ENCODE assay signal across 8 cellular contexts in the genomic region with DNA sequence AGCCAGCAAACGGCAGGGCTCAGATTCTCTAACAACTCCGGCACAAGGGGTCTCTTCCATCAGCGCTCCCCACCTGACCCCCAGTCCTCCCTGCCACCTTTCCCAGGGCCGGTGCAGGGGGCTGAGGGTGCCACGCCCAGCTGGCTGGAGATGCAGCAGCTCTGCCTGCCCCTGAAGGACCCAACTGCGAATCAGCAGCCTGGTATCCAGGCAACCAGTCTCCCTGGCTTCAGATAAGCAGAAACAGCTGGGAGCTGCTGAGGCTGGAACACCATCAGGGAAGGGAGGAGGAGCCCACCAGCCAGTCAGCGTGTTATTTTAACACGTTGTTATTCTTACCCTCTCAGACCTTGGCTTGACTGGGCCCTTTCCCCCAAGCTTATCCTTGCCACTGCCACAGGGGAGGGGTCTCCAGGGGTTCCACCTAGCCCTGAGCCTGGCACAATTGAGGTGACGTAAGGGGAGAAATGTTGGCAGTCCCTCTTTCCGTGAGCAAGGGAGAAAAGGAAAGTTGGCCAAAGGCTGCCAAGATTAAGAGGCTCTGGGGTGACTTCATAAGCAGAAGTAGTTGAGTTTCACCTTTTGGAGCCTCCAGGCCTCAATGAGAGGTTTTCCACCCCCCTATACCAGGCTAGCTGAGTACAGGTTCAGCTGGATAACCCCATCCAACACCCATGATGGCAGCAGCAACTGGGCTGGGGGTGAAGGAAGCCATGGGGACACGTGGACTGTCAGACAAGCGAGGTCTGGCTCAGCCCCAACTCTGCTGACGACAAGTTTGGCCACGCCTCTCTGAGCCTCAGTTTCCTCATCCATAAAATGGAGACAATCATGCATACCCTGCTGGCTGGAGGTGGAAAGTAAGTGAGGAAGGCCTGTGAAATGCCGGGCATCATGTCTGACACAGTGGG.
DNase-seq lines count a peak whose midpoint lies in the region; ATAC-seq and TF ChIP-seq lines count a peak whose summit lies in the region.

No MANE protein-coding gene starts in this region.

- peak overlapping the region; percentile 98 for H3K27ac Mint-ChIP-seq in osteocyte (ENCODE audit: unreplicated experiment)
- no peak overlapping the region for H3K27ac Mint-ChIP-seq in activated T-cell treated with anti-CD3 and anti-CD28 coated beads, Interleukin-2, amount 50 U/mL, for 24 hours

- DNase-seq in EH (ENCODE audit: low read depth): peak; percentile 89
- DNase-seq in NCI-H510A (lab: John Stamatoyannopoulos, UW): peak; percentile 79
- peak; percentile 91 for DNase-seq in osteocyte (ENCODE audit: extremely low spot score, unreplicated experiment)
- no peak for DNase-seq in NCI-H1048 (lab: John Stamatoyannopoulos, UW)
- DNase-seq in activated T-cell treated with anti-CD3 and anti-CD28 coated beads, Interleukin-2, amount 50 U/mL, for 24 hours: no peak
- DNase-seq in NK-92 treated with Interleukin-12 subunit alpha and Interleukin-12 subunit beta, amount 100 ng/mL, for 24 hours (lab: John Stamatoyannopoulos, UW): no peak

- H3K36me3 Mint-ChIP-seq in osteocyte (ENCODE audit: unreplicated experiment): no peaks in the 10 kb centered on the region
- no peaks in the 10 kb centered on the region for H3K36me3 Mint-ChIP-seq in activated T-cell treated with anti-CD3 and anti-CD28 coated beads, Interleukin-2, amount 50 U/mL, for 24 hours (ENCODE audit: low read depth)

- H3K4me3 Mint-ChIP-seq in osteocyte (ENCODE audit: unreplicated experiment): no peak overlapping the region
- no peak overlapping the region for H3K4me3 Mint-ChIP-seq in activated T-cell treated with anti-CD3 and anti-CD28 coated beads, Interleukin-2, amount 50 U/mL, for 24 hours

- H3K9me3 Mint-ChIP-seq in osteocyte (ENCODE audit: unreplicated experiment): no peaks in the 10 kb centered on the region
- H3K9me3 Mint-ChIP-seq in activated T-cell treated with anti-CD3 and anti-CD28 coated beads, Interleukin-2, amount 50 U/mL, for 24 hours: no peaks in the 10 kb centered on the region

- H3K4me1 Mint-ChIP-seq in osteocyte (ENCODE audit: unreplicated experiment): peaks cover 38% of the 10 kb centered on the region
- peaks cover 13% of the 10 kb centered on the region for H3K4me1 Mint-ChIP-seq in activated T-cell treated with anti-CD3 and anti-CD28 coated beads, Interleukin-2, amount 50 U/mL, for 24 hours (ENCODE audit: low read depth)

- no peak for TF ChIP-seq CTCF in osteocyte (IDR thresholded peaks at IDR 0.05)

- no peaks in the 10 kb centered on the region for H3K27me3 Mint-ChIP-seq in osteocyte (ENCODE audit: unreplicated experiment)
- no peaks in the 10 kb centered on the region for H3K27me3 Mint-ChIP-seq in activated T-cell treated with anti-CD3 and anti-CD28 coated beads, Interleukin-2, amount 50 U/mL, for 24 hours

- ATAC-seq in esophagus mucosa (peak; percentile 8), GM18907 (IDR thresholded peaks at IDR 0.05; ENCODE audit: unreplicated experiment) (no peak)

Comparison
In these comparisons a context has a peak if more than half of its experiments do, and no peak if none do; other contexts are left out.
1. DNase-seq: peak in EH (single experiment), NCI-H510A (single experiment) and osteocyte (single experiment); none in NCI-H1048 (single experiment), activated T-cell treated with anti-CD3 and anti-CD28 coated beads, Interleukin-2, amount 50 U/mL, for 24 hours (single experiment) and NK-92 treated with Interleukin-12 subunit alpha and Interleukin-12 subunit beta, amount 100 ng/mL, for 24 hours (single experiment).